In genomic region chr12:38555620-38556596, GRCh38 we compare ENCODE assay signal across 20 cellular contexts.
DNase-seq lines count a peak whose midpoint lies in the region; ATAC-seq, FAIRE-seq and TF ChIP-seq lines count a peak whose summit lies in the region.
"Had no signal": no experiment of that assay in that cellular context is flagged by ENCODE, and none has a peak within 500 bp of the region (broad histone marks: within the 10 kb centered on the region; RNA-seq: fewer than 3 reads in every experiment).

No MANE protein-coding gene starts in this region.

- intact Hi-C loops in PC-9 (cut with micrococcal nuclease; ENCODE audit: unreplicated experiment) (no loop called here), pancreas (cut with DNase I) (no loop called here)

- no peaks in the 10 kb centered on the region for H3F3A ChIP-seq in PC-9 (ENCODE audit: insufficient read depth, low read depth)

- no peaks in the 10 kb centered on the region for H4K20me1 ChIP-seq in PC-9 (ENCODE audit: insufficient read depth)

- H3K27me3 ChIP-seq in BE2C (no peaks in the 10 kb centered on the region), PC-9 (ENCODE audit: insufficient read depth, low read depth) (no peaks in the 10 kb centered on the region), pancreas (no peaks in the 10 kb centered on the region)
- H3K27me3 ChIP-seq: right lobe of liver, stomach had no signal

- H3K27ac ChIP-seq in PC-9 (no peak overlapping the region), pancreas (no peak overlapping the region)
- H3K27ac ChIP-seq: right lobe of liver, stomach had no signal

- H2AFZ ChIP-seq in PC-9: peak overlapping the region; percentile 65

- no peaks in the 10 kb centered on the region for H3K9me3 ChIP-seq in BE2C
- H3K9me3 ChIP-seq in PC-9 (ENCODE audit: insufficient read depth, low read depth): no peaks in the 10 kb centered on the region
- H3K9me3 ChIP-seq in pancreas: no peaks in the 10 kb centered on the region
- H3K9me3 ChIP-seq: mucosa of descending colon, right lobe of liver had no signal

- WGBS in pancreas, 2 donors: 47 to 52% methylated on average over 5 of the region's 5 CpGs

- no peak for TF ChIP-seq RAD21 in Ishikawa (IDR thresholded peaks at IDR 0.05; ENCODE audit: low read depth)

- TF ChIP-seq EP300 in Ishikawa (IDR thresholded peaks at IDR 0.05; ENCODE audit: borderline replicate concordance): no peak

- TF ChIP-seq CTCF in BE2C (IDR thresholded peaks at IDR 0.05; ENCODE audit: low read depth, low read length): peak; percentile 51
- no peak for TF ChIP-seq CTCF in PC-9 (conservative IDR thresholded peaks at IDR 0.05)
- no peak for TF ChIP-seq CTCF in pancreas (IDR thresholded peaks at IDR 0.05)

- no TSS peak for BruUV-seq in PC-9 (replicated peaks; lab: Mats Ljungman, UMichigan)

- CTCF ChIA-PET in PC-9 (lab: Charles Lee): no interaction called here

- no peaks in the 10 kb centered on the region for H3K9me2 ChIP-seq in PC-9 (ENCODE audit: insufficient read depth)

- H3K36me3 ChIP-seq in BE2C: no peaks in the 10 kb centered on the region
- H3K36me3 ChIP-seq in PC-9 (ENCODE audit: low read depth): no peaks in the 10 kb centered on the region
- no peaks in the 10 kb centered on the region for H3K36me3 ChIP-seq in pancreas
- H3K36me3 ChIP-seq: right lobe of liver, stomach had no signal

- peak; percentile 33 for DNase-seq in BE2C
- no peak for DNase-seq in PC-9
- DNase-seq in EL: no peak
- DNase-seq in pancreas: no peak
- DNase-seq in superior temporal gyrus (ENCODE audit: extremely low spot score): no peak
- DNase-seq: activated CD4-positive, alpha-beta T cell treated with anti-CD3 and anti-CD28 coated beads for 1 hour; activated CD8-positive, alpha-beta memory T cell treated with anti-CD3 and anti-CD28 coated beads, Interleukin-2, amount 10 ng/mL, durations not matched to agents 7 days and 5 days; amygdala; COR-L47; mucosa of descending colon; NCI-H1105 treated with DMSO at 0.1 percent for 48 hours; NCI-H2107; occipital lobe; right lobe of liver; stomach; T-helper 2 cell had no signal

- H3K4me3 ChIP-seq in BE2C (ENCODE audit: low read depth, low read length) (peak overlapping the region; percentile 22; the same call in 1 of the 2 replicates), PC-9 (no peak overlapping the region), pancreas (no peak overlapping the region)
- H3K4me3 ChIP-seq: mucosa of descending colon, right lobe of liver, stomach had no signal

- H3K4me1 ChIP-seq in BE2C (no peaks in the 10 kb centered on the region), PC-9 (replicated peaks; ENCODE audit: insufficient read depth) (no peaks in the 10 kb centered on the region), pancreas (no peaks in the 10 kb centered on the region)
- H3K4me1 ChIP-seq: right lobe of liver, stomach had no signal

- peak; percentile 76 for ATAC-seq in esophagus mucosa
- no peak for ATAC-seq in pancreas
- ATAC-seq in HG03469 (IDR thresholded peaks at IDR 0.05; ENCODE audit: unreplicated experiment): no peak
- ATAC-seq: activated CD8-positive, alpha-beta memory T cell treated with anti-CD3 and anti-CD28 coated beads, Interleukin-2, amount 10 ng/mL, durations not matched to agents 7 days and 5 days; mucosa of descending colon; right lobe of liver had no signal

- no peaks in the 10 kb centered on the region for H3K79me2 ChIP-seq in PC-9 (ENCODE audit: low read depth)

- H3K4me2 ChIP-seq in PC-9: 0 out of 2 replicates have a peak overlapping the region, but pooled peaks have one; percentile 18

- FAIRE-seq in pancreas (lab: Jason Lieb, UNC): no peak
- FAIRE-seq: G401.6 had no signal

- POLR2A ChIA-PET in PC-9 (lab: Charles Lee; ENCODE audit: unreplicated experiment): no interaction called here

TF ChIP-seq in Ishikawa, 13 proteins besides CTCF, POLR2A, EP300 and RAD21:
- peak; percentile 35; the same call in 1 of the 2 replicates for TF ChIP-seq USF1 (IDR thresholded peaks at IDR 0.05)
- no peak for TF ChIP-seq TAF1 (IDR thresholded peaks at IDR 0.05; ENCODE audit: low read depth)
